ENCODE assay signal across 1 cellular context in the genomic region with DNA sequence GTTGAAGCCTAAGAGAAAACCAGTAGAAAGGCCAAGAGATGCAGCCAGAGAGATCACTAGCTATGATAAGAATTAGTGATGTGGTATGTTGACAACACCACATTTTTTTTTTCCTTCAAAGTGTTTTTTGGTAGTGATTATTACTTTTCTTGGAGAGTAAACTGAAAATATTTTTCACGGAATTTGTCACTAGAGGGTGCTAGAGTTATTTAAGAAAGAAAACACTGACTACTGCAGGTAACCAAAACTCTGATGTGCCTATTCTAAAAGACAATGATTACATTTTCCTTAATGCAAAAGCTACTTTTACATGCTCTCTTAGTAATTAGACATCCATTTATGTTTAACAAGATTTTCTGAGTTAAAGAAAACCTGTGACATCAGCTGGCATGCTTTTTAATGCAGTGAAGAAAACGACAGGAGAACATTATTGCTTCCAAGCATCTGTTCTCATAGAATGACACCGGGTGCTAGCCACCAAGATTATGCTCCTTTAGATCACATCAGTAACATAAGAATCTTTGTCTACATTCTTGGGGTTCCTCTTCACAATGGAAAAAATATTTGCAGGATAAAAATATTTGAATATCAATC.
TF ChIP-seq lines count a peak whose summit lies in the region.

No MANE protein-coding gene starts in this region.

TF ChIP-seq in HEK293, 187 proteins besides CTCF, POLR2A, EP300 and RAD21 (continued from another document):
- no peak for TF ChIP-seq ZNF394 (tag by site-specific recombination; IDR thresholded peaks at IDR 0.05; ENCODE audit: borderline replicate concordance)
- TF ChIP-seq ZBTB7A (tag by site-specific recombination; IDR thresholded peaks at IDR 0.05; ENCODE audit: low read depth) = no peak
- peak; percentile 94 for TF ChIP-seq ZNF654 (tag by site-specific recombination; IDR thresholded peaks at IDR 0.05; ENCODE audit: low read depth)
- no peak for TF ChIP-seq MYNN (tag by site-specific recombination; IDR thresholded peaks at IDR 0.05; ENCODE audit: borderline replicate concordance)
